8 cellular contexts compared by ENCODE assay signal in the genomic region with DNA sequence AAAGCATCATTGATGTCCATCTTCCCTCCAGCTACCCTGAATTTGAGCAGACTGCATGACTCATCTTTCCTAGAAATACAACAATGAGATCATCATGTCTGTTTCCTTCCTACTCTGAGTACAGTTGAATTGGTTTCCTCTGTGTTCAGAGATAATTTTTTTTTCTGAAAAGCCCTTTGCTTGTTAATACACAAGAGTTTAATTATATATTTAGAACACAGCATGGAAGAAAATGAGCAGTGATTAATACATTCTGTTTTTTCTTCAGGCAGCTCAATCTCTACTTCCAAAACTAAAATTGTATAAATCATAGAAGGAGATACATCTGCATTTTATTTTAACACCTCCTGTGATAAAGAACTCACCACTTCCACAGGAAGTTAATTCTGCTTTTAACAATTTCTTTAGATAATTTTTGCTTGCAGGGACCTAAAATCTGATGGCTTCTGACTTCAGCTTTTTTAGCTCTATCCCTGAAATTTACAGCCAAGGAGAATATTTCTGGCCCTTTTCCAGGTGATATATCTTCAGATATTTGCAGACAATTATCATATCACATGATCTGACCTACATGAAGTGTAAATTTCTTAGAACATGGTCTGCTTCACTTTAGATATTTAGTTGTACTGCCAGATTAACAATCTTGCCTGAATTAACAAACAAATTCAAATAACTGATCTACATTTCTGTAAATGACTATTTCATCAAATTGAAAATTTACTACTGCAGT.
DNase-seq lines count a peak whose midpoint lies in the region; ATAC-seq and TF ChIP-seq lines count a peak whose summit lies in the region.

No MANE protein-coding gene starts in this region.

- no peak overlapping the region for H3K4me3 ChIP-seq in CD8-positive, alpha-beta memory T cell (ENCODE audit: low read length)
- no peak overlapping the region for H3K4me3 ChIP-seq in right lobe of liver

- no peak for TF ChIP-seq CTCF in right lobe of liver (IDR thresholded peaks at IDR 0.05)

- peak overlapping the region in 3 of 8 donors; percentile 0 to 7 (median 5) for H3K27ac Mint-ChIP-seq in CD8-positive, alpha-beta memory T cell

- intact Hi-C loops in right lobe of liver (cut with DNase I) = no loop called here

- no peaks in the 10 kb centered on the region for H3K9me3 Mint-ChIP-seq in CD8-positive, alpha-beta memory T cell

- H3K27me3 ChIP-seq in CD8-positive, alpha-beta memory T cell (ENCODE audit: insufficient read depth, low read length, poor library complexity, severe bottlenecking) = no peaks in the 10 kb centered on the region
- H3K27me3 ChIP-seq in right lobe of liver = no peaks in the 10 kb centered on the region

- peaks cover 35 to 44% (median 41%) of the 10 kb centered on the region in 3 donors for H3K4me1 Mint-ChIP-seq in CD8-positive, alpha-beta memory T cell

- peaks cover 0 to 2% of the 10 kb centered on the region in 2 donors for H3K27me3 Mint-ChIP-seq in CD8-positive, alpha-beta memory T cell

- POLR2A ChIA-PET in CD8-positive, alpha-beta memory T cell (lab: Charles Lee) = interaction anchor here (1.0 kb wide), 1 partner anchor 17 kb away, joined by 3 read pairs; no protein-coding TSS in a partner anchor

- H3K4me1 ChIP-seq in CD8-positive, alpha-beta memory T cell (ENCODE audit: insufficient read depth, low read length) = peaks cover 22% of the 10 kb centered on the region
- no peaks in the 10 kb centered on the region for H3K4me1 ChIP-seq in right lobe of liver

- H3K36me3 Mint-ChIP-seq in CD8-positive, alpha-beta memory T cell = no peaks in the 10 kb centered on the region

- CTCF ChIA-PET in CD8-positive, alpha-beta memory T cell (lab: Charles Lee) = interaction anchor here (1.0 kb wide), 1 partner anchor 41 kb away, joined by 3 read pairs; no protein-coding TSS in a partner anchor

- H3K36me3 ChIP-seq in CD8-positive, alpha-beta memory T cell (ENCODE audit: insufficient read depth, low read length) = no peaks in the 10 kb centered on the region
- no peaks in the 10 kb centered on the region for H3K36me3 ChIP-seq in right lobe of liver

- ATAC-seq in right lobe of liver (peak; percentile 55 to 90 (median 72)), GM18907 (IDR thresholded peaks at IDR 0.05; ENCODE audit: unreplicated experiment) (no peak)

- H3K27ac ChIP-seq in CD8-positive, alpha-beta memory T cell (ENCODE audit: low read depth, low read length) = no peak overlapping the region
- no peak overlapping the region for H3K27ac ChIP-seq in right lobe of liver

- DNase-seq in CD8-positive, alpha-beta memory T cell = peak in 2 of 5 donors; percentile 2 to 18
- DNase-seq in Kasumi-1 (lab: John Stamatoyannopoulos, UW) = peak; percentile 88 to 92
- peak; percentile 70 for DNase-seq in amniotic epithelial cell (ENCODE audit: low read depth)
- no peak for DNase-seq in right lobe of liver
- no peak for DNase-seq in DMS114 treated with DMSO at 0.1 percent for 48 hours (lab: John Stamatoyannopoulos, UW; ENCODE audit: unreplicated experiment)
- DNase-seq in hypothalamus (lab: John Stamatoyannopoulos, UW) = no peak
- DNase-seq in GOT3 (lab: John Stamatoyannopoulos, UW) = no peak

- no peak for TF ChIP-seq POLR2A in right lobe of liver (IDR thresholded peaks at IDR 0.05)

- H3K9me3 ChIP-seq in CD8-positive, alpha-beta memory T cell (ENCODE audit: low read length) = no peaks in the 10 kb centered on the region
- H3K9me3 ChIP-seq in right lobe of liver = no peaks in the 10 kb centered on the region

- H3K4me3 Mint-ChIP-seq in CD8-positive, alpha-beta memory T cell = peak overlapping the region in 6 of 7 donors; percentile 0 to 56 (median 50)

Comparison
In these comparisons a context has a peak if more than half of its experiments do, and no peak if none do; other contexts are left out.
1. DNase-seq: peak in Kasumi-1 (2 of 2) and amniotic epithelial cell (single experiment); none in right lobe of liver (0 of 3), DMS114 treated with DMSO at 0.1 percent for 48 hours (single experiment), hypothalamus (0 of 51) and GOT3 (single experiment).